1 cellular context compared by ENCODE assay signal in the genomic region with DNA sequence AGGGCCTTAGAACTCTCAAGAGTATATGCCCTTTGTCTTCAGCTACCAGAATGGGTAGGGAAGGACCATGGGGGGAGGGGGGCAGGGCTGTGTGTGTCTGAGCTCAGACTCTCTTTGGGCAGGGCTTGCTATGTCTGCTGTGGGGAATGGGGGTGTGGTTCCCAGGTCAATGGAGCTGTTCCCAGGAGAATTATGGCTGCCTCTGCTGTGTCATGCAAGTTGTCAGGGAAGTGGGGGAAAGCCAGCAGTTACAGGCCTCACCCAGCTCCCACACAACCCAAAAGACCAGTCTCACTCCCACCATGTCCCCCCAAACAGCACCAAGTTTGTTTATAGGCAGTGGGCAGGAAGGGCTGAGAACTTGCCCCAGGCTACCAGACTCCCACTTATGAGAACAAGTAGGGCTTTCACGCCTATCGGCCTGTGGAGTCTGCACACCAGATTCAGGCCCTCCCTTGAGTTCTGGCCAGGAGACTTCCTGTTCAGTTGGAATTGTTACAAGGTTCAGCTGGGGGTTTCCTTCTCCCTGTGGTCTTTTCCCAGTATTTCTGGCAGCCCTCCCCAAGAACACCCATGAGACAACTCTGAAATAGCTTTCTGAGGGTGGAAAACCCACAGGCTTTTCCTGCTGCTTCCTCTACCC.
TF ChIP-seq lines count a peak whose summit lies in the region.

No MANE protein-coding gene starts in this region.

TF ChIP-seq in HepG2, 621 proteins besides CTCF, POLR2A, EP300 and RAD21:
- TF ChIP-seq SYNCRIP (IDR thresholded peaks at IDR 0.05; ENCODE audit: insufficient read depth, low read depth, low read length), result no peak
- TF ChIP-seq, protein P1, sequence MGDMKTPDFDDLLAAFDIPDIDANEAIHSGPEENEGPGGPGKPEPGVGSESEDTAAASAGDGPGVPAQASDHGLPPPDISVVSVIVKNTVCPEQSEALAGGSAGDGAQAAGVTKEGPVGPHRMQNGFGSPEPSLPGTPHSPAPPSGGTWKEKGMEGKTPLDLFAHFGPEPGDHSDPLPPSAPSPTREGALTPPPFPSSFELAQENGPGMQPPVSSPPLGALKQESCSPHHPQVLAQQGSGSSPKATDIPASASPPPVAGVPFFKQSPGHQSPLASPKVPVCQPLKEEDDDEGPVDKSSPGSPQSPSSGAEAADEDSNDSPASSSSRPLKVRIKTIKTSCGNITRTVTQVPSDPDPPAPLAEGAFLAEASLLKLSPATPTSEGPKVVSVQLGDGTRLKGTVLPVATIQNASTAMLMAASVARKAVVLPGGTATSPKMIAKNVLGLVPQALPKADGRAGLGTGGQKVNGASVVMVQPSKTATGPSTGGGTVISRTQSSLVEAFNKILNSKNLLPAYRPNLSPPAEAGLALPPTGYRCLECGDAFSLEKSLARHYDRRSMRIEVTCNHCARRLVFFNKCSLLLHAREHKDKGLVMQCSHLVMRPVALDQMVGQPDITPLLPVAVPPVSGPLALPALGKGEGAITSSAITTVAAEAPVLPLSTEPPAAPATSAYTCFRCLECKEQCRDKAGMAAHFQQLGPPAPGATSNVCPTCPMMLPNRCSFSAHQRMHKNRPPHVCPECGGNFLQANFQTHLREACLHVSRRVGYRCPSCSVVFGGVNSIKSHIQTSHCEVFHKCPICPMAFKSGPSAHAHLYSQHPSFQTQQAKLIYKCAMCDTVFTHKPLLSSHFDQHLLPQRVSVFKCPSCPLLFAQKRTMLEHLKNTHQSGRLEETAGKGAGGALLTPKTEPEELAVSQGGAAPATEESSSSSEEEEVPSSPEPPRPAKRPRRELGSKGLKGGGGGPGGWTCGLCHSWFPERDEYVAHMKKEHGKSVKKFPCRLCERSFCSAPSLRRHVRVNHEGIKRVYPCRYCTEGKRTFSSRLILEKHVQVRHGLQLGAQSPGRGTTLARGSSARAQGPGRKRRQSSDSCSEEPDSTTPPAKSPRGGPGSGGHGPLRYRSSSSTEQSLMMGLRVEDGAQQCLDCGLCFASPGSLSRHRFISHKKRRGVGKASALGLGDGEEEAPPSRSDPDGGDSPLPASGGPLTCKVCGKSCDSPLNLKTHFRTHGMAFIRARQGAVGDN (CRISPR knock-in tag; IDR thresholded peaks at IDR 0.05), result peak; percentile 42; the same call in 1 of the 2 replicates
